In genomic region chr14:58072288-58073071, GRCh38 we compare ENCODE assay signal across 9 cellular contexts.
DNase-seq lines count a peak whose midpoint lies in the region; ATAC-seq and TF ChIP-seq lines count a peak whose summit lies in the region.
"Had no signal": no experiment of that assay in that cellular context is flagged by ENCODE, and none has a peak within 500 bp of the region (broad histone marks: within the 10 kb centered on the region; RNA-seq: fewer than 3 reads in every experiment).

No MANE protein-coding gene starts in this region.

- H3K4me3 Mint-ChIP-seq in activated T-helper 17 cell treated with anti-CD3 and anti-CD28 coated beads, Interleukin-2, amount 50 U/mL, for 72 hours: no peak overlapping the region
- no peak overlapping the region for H3K4me3 Mint-ChIP-seq in glutamatergic neuron (ENCODE audit: unreplicated experiment)
- H3K4me3 Mint-ChIP-seq: activated naive CD4-positive, alpha-beta T cell treated with anti-CD3 and anti-CD28 coated beads, Interleukin-2, amount 50 U/mL, for 24 hours had no signal

- no peak overlapping the region for H3K9ac ChIP-seq in HUES64 (ENCODE audit: low read depth, low read length)

- H3K9me3 Mint-ChIP-seq in activated T-helper 17 cell treated with anti-CD3 and anti-CD28 coated beads, Interleukin-2, amount 50 U/mL, for 72 hours: no peaks in the 10 kb centered on the region
- no peaks in the 10 kb centered on the region for H3K9me3 Mint-ChIP-seq in glutamatergic neuron (ENCODE audit: unreplicated experiment)
- H3K9me3 Mint-ChIP-seq: activated naive CD4-positive, alpha-beta T cell treated with anti-CD3 and anti-CD28 coated beads, Interleukin-2, amount 50 U/mL, for 24 hours had no signal

- TF ChIP-seq POLR2A in lower leg skin (IDR thresholded peaks at IDR 0.05): no peak

- TF ChIP-seq CTCF in glutamatergic neuron (IDR thresholded peaks at IDR 0.05; ENCODE audit: partially characterized antibody, unreplicated experiment) (peak; percentile 78), lower leg skin (IDR thresholded peaks at IDR 0.05) (no peak)

- no peaks in the 10 kb centered on the region for H3K4me1 Mint-ChIP-seq in activated T-helper 17 cell treated with anti-CD3 and anti-CD28 coated beads, Interleukin-2, amount 50 U/mL, for 72 hours
- no peaks in the 10 kb centered on the region for H3K4me1 Mint-ChIP-seq in glutamatergic neuron (ENCODE audit: low read depth, unreplicated experiment)
- H3K4me1 Mint-ChIP-seq: activated naive CD4-positive, alpha-beta T cell treated with anti-CD3 and anti-CD28 coated beads, Interleukin-2, amount 50 U/mL, for 24 hours had no signal

- no peaks in the 10 kb centered on the region for H3K9me3 ChIP-seq in HUES64 (ENCODE audit: insufficient read depth, low read depth, low read length)

- no peak overlapping the region for H3K27ac Mint-ChIP-seq in activated T-helper 17 cell treated with anti-CD3 and anti-CD28 coated beads, Interleukin-2, amount 50 U/mL, for 72 hours
- H3K27ac Mint-ChIP-seq in glutamatergic neuron (ENCODE audit: unreplicated experiment): no peak overlapping the region
- H3K27ac Mint-ChIP-seq: activated naive CD4-positive, alpha-beta T cell treated with anti-CD3 and anti-CD28 coated beads, Interleukin-2, amount 50 U/mL, for 24 hours had no signal

- intact Hi-C loops in posterior cingulate gyrus (cut with DNase I) (loop anchor here (2.0 kb wide), 1 partner anchor 586 kb away; no protein-coding TSS in a partner anchor), lower leg skin (cut with DNase I; ENCODE audit: low total_unique reads) (loop anchor here (10.0 kb wide), 1 partner anchor 588 kb away; no protein-coding TSS in a partner anchor)

- no peaks in the 10 kb centered on the region for H3K27me3 ChIP-seq in HUES64 (ENCODE audit: insufficient read depth, low read length)

- H3K4me1 ChIP-seq in HUES64 (ENCODE audit: insufficient read depth, low read length): no peaks in the 10 kb centered on the region

- H3K36me3 Mint-ChIP-seq in activated T-helper 17 cell treated with anti-CD3 and anti-CD28 coated beads, Interleukin-2, amount 50 U/mL, for 72 hours (ENCODE audit: low read depth): no peaks in the 10 kb centered on the region
- no peaks in the 10 kb centered on the region for H3K36me3 Mint-ChIP-seq in glutamatergic neuron (ENCODE audit: unreplicated experiment)
- H3K36me3 Mint-ChIP-seq: activated naive CD4-positive, alpha-beta T cell treated with anti-CD3 and anti-CD28 coated beads, Interleukin-2, amount 50 U/mL, for 24 hours had no signal

- H3K4me3 ChIP-seq in HUES64 (ENCODE audit: low read length) (peak overlapping the region; percentile 22; the same call in 1 of the 2 replicates), lower leg skin (ENCODE audit: low read depth, poor library complexity, severe bottlenecking) (no peak overlapping the region)

- no peak overlapping the region for H3K27ac ChIP-seq in HUES64 (ENCODE audit: low read depth, low read length)

- peaks cover 4% of the 10 kb centered on the region for H3K27me3 Mint-ChIP-seq in activated T-helper 17 cell treated with anti-CD3 and anti-CD28 coated beads, Interleukin-2, amount 50 U/mL, for 72 hours
- no peaks in the 10 kb centered on the region for H3K27me3 Mint-ChIP-seq in glutamatergic neuron (ENCODE audit: unreplicated experiment)

- DNase-seq in DMS 273 treated with DMSO at 0.1 percent for 48 hours (lab: John Stamatoyannopoulos, UW) (peak; percentile 16), NOMO-1 (lab: John Stamatoyannopoulos, UW; ENCODE audit: unreplicated experiment in 2 of 2) (peak; percentile 65 to 66), glutamatergic neuron (peak; percentile 56), posterior cingulate gyrus (peak in 6 of 10 donors; percentile 23 to 82 (median 45)), lower leg skin (ENCODE audit: low spot score in 2 of 2) (no peak)

- 43% methylated on average over 16 of the region's 17 CpGs for WGBS in HUES64
- 30 to 33% methylated on average over 17 of the region's 17 CpGs for WGBS in lower leg skin, 2 donors

- no peaks in the 10 kb centered on the region for H3K36me3 ChIP-seq in HUES64 (ENCODE audit: insufficient read depth, low read length)

- ATAC-seq in GM21360 (IDR thresholded peaks at IDR 0.05; ENCODE audit: unreplicated experiment): peak; percentile 62
- peak; percentile 50 for ATAC-seq in activated T-helper 17 cell treated with anti-CD3 and anti-CD28 coated beads, Interleukin-2, amount 50 U/mL, for 72 hours (replicated peaks)

Comparison
In these comparisons a context has a peak if more than half of its experiments do, and no peak if none do; other contexts are left out.
1. DNase-seq: peak in DMS 273 treated with DMSO at 0.1 percent for 48 hours (single experiment), NOMO-1 (2 of 2), glutamatergic neuron (single experiment) and posterior cingulate gyrus (6 of 10); none in lower leg skin (0 of 2).